ENCODE assay signal across 8 cellular contexts in the genomic region with DNA sequence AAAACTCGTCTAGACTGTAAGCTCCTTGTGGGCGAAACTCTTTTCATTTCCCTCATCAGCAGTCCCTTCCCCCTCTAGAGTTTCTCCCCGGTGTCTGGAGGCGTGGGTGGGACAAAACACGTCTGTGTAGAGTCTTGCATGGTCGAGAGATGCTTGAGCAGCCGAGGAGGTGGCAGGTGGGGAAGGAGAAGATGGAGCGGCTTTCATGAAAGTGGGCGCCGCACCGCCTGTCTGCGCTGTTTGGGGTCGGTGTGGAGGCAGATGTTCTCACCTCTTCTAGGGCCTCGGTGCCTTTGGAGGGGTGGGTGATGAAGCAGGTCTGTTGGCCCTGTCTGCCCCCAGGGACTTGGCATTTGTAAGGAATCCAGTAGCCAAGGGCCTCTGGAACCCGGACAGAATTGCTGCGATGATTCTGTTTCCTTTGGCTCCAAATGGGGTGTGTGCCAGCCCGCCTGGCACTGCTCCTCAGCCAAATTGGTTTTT. TPM values are rescaled to one million over a fixed set of nuclear protein-coding genes. Genes with fewer than 3 reads are reported as not detected.
DNase-seq lines count a peak whose midpoint lies in the region; ATAC-seq, FAIRE-seq and TF ChIP-seq lines count a peak whose summit lies in the region.

No MANE protein-coding gene starts in this region.

- H3K4me3 Mint-ChIP-seq in T-cell = peak overlapping the region; percentile 85 to 89 (median 88)

- peak overlapping the region; percentile 28 to 89 for H3K27ac Mint-ChIP-seq in T-cell

- H3K9me3 Mint-ChIP-seq in T-cell = no peaks in the 10 kb centered on the region

- no peak for TF ChIP-seq CTCF in HEK293 (tag by site-specific recombination; IDR thresholded peaks at IDR 0.05)

- no peaks in the 10 kb centered on the region for H3K27me3 Mint-ChIP-seq in T-cell

- H3K4me1 ChIP-seq in HEK293 (ENCODE audit: control insufficient read depth, insufficient read depth, low read length) = peaks cover 11% of the 10 kb centered on the region

- intact Hi-C loops in head of caudate nucleus (cut with DNase I) = loop anchor here (5.0 kb wide), 2 partner anchors 75 to 170 kb away; partner anchors contain the start of gene MAPK14

- peak overlapping the region; percentile 50 for H3K4me3 ChIP-seq in HEK293 (ENCODE audit: low read depth, low read length)
- peak overlapping the region; percentile 65 to 90 (median 77) for H3K4me3 ChIP-seq in skin epidermis

- DNase-seq in T-cell (no peak), head of caudate nucleus (peak in 30 of 42 donors; percentile 2 to 72 (median 33)), NCI-H524 treated with DMSO at 0.1 percent for 48 hours (lab: John Stamatoyannopoulos, UW) (no peak), urothelium cell line (ENCODE audit: low spot score) (no peak), NCI-H146 treated with DMSO at 0.1 percent for 48 hours (lab: John Stamatoyannopoulos, UW; ENCODE audit: unreplicated experiment) (no peak)

- peaks cover 55 to 64% (median 57%) of the 10 kb centered on the region in 3 donors for H3K4me1 Mint-ChIP-seq in T-cell

- peaks cover 25% of the 10 kb centered on the region for H3K36me3 Mint-ChIP-seq in T-cell

- no peaks in the 10 kb centered on the region for H3K9me3 ChIP-seq in HEK293 (ENCODE audit: control insufficient read depth, insufficient read depth, low read depth, low read length)

- POLR2A ChIA-PET in HEK293 (lab: Yijun Ruan, JAX) = interaction anchor here (1.0 to 1.6 kb wide), 3 partner anchors 17 to 105 kb away, joined by 4 to 5 read pairs (median 5); no protein-coding TSS in a partner anchor
- POLR2A ChIA-PET in T-cell (lab: Charles Lee) = interaction anchor here in 1 of 2 donors (1.0 kb wide), 1 partner anchor 18 kb away, joined by 3 read pairs; no protein-coding TSS in a partner anchor

- H3K27ac ChIP-seq in HEK293 (ENCODE audit: extremely low read depth, low read depth, low read length) (no peak overlapping the region), skin epidermis (peak overlapping the region in 13 of 21 experiments; percentile 94 to 99 (median 98))

- CTCF ChIA-PET in HEK293 (lab: Yijun Ruan, JAX) = interaction anchor here (0.6 to 1.2 kb wide), 2 partner anchors 46 to 184 kb away, joined by 3 to 5 read pairs; no protein-coding TSS in a partner anchor
- CTCF ChIA-PET in T-cell (lab: Charles Lee) = interaction anchor here in 1 of 2 donors (0.9 kb wide), 1 partner anchor 102 kb away, joined by 4 read pairs; no protein-coding TSS in a partner anchor

- peaks cover 11 to 43% of the 10 kb centered on the region in 2 experiments; a peak in 2 of 3 replicates for H3K36me3 ChIP-seq in HEK293 (ENCODE audit: control insufficient read depth in 2 of 2, insufficient read depth in 1 of 2, low read length in 2 of 2)

- ATAC-seq in T-cell (replicated peaks in 1 of 4) (no peak), HG02884 (IDR thresholded peaks at IDR 0.05; ENCODE audit: unreplicated experiment) (no peak)

- no peak for FAIRE-seq in urothelium cell line (lab: Jason Lieb, UNC)

TF ChIP-seq in HEK293, 187 proteins besides CTCF, POLR2A, EP300 and RAD21:
- TF ChIP-seq ZFHX2 (tag by site-specific recombination; conservative IDR thresholded peaks at IDR 0.05) = peak; percentile 63
- TF ChIP-seq EGR2 (tag by site-specific recombination; IDR thresholded peaks at IDR 0.05; ENCODE audit: low read depth) = peak; percentile 42; the same call in 1 of the 2 replicates
- TF ChIP-seq ZNF558 (tag by site-specific recombination; IDR thresholded peaks at IDR 0.05) = no peak

RNA-seq across cellular contexts. Expression of gene BRPF3, which starts 1.2 kb away (rescaled TPM):
- total RNA-seq in T-cell = 10 to 100 TPM; 33.9 to 38.5 (median 35.7) TPM

Comparison
In these comparisons a context has a peak if more than half of its experiments do, and no peak if none do; other contexts are left out.
1. DNase-seq: peak in head of caudate nucleus (30 of 42); none in T-cell (0 of 34), NCI-H524 treated with DMSO at 0.1 percent for 48 hours (single experiment), urothelium cell line (single experiment) and NCI-H146 treated with DMSO at 0.1 percent for 48 hours (single experiment).